8 cellular contexts compared by ENCODE assay signal in genomic region chr1:204493882-204494280, GRCh38. TPM values are rescaled to one million over a fixed set of nuclear protein-coding genes. Genes with fewer than 3 reads are reported as not detected.
A peak's percentile ranks its signal among the peaks of the same experiment; 100 is the strongest.
DNase-seq lines count a peak whose midpoint lies in the region; ATAC-seq and TF ChIP-seq lines count a peak whose summit lies in the region.

No MANE protein-coding gene starts in this region.

- CTCF ChIA-PET in activated B cell treated with CpG ODN at 0.5 μM for 24 hours (lab: Charles Lee), result interaction anchor here (1.0 to 19.8 kb wide), 10 partner anchors 9 to 96 kb away, joined by 3 to 1006 read pairs (median 6); no protein-coding TSS in a partner anchor

- peaks cover 28% of the 10 kb centered on the region for H3K36me3 Mint-ChIP-seq in activated B cell treated with CpG ODN at 0.5 μM for 24 hours (ENCODE audit: low read depth)
- no peaks in the 10 kb centered on the region for H3K36me3 Mint-ChIP-seq in stimulated activated naive CD8-positive, alpha-beta T cell treated with anti-CD3 and anti-CD28 coated beads, Interleukin-15, Interleukin-2, amounts not matched to agents 100 ng/mL and 50 ng/mL, for 24 hours (ENCODE audit: low read depth)

- peak overlapping the region; percentile 94 for H3K27ac Mint-ChIP-seq in activated B cell treated with CpG ODN at 0.5 μM for 24 hours
- peak overlapping the region; percentile 81 for H3K27ac Mint-ChIP-seq in stimulated activated naive CD8-positive, alpha-beta T cell treated with anti-CD3 and anti-CD28 coated beads, Interleukin-15, Interleukin-2, amounts not matched to agents 100 ng/mL and 50 ng/mL, for 24 hours

- H3K4me1 Mint-ChIP-seq in activated B cell treated with CpG ODN at 0.5 μM for 24 hours, result peaks cover 79% of the 10 kb centered on the region
- H3K4me1 Mint-ChIP-seq in stimulated activated naive CD8-positive, alpha-beta T cell treated with anti-CD3 and anti-CD28 coated beads, Interleukin-15, Interleukin-2, amounts not matched to agents 100 ng/mL and 50 ng/mL, for 24 hours (ENCODE audit: low read depth), result peaks cover 60% of the 10 kb centered on the region

- POLR2A ChIA-PET in activated B cell treated with CpG ODN at 0.5 μM for 24 hours (lab: Charles Lee), result interaction anchor here (0.7 to 10.0 kb wide), 17 partner anchors 9 to 82 kb away, joined by 3 to 413 read pairs (median 14); partner anchors contain the start of genes MDM4 and PPP1R15B

- H3K9me3 Mint-ChIP-seq in activated B cell treated with CpG ODN at 0.5 μM for 24 hours, result no peaks in the 10 kb centered on the region
- H3K9me3 Mint-ChIP-seq in stimulated activated naive CD8-positive, alpha-beta T cell treated with anti-CD3 and anti-CD28 coated beads, Interleukin-15, Interleukin-2, amounts not matched to agents 100 ng/mL and 50 ng/mL, for 24 hours, result no peaks in the 10 kb centered on the region

- intact Hi-C loops in activated B cell treated with CpG ODN at 0.5 μM for 24 hours (cut with micrococcal nuclease), result loop anchor here (1.0 kb wide), 4 partner anchors 13 to 46 kb away; no protein-coding TSS in a partner anchor

- DNase-seq in activated T-cell treated with anti-CD3 and anti-CD28 coated beads for 48 hours (ENCODE audit: low read depth) (peak; percentile 42), activated T-cell treated with anti-CD3 and anti-CD28 coated beads for 4 hours (no peak), NCI-H2029 treated with DMSO at 0.1 percent for 48 hours (lab: John Stamatoyannopoulos, UW) (peak; percentile 53), activated B cell treated with CpG ODN at 0.5 μM for 24 hours (no peak), lung microvascular endothelial cell (ENCODE audit: low read depth in 2 of 2) (peak; percentile 49 to 69)
- peak; percentile 42 for DNase-seq in effector CD4-positive, alpha-beta T cell

- peak overlapping the region; percentile 97 for H3K4me3 Mint-ChIP-seq in activated B cell treated with CpG ODN at 0.5 μM for 24 hours
- H3K4me3 Mint-ChIP-seq in stimulated activated naive CD8-positive, alpha-beta T cell treated with anti-CD3 and anti-CD28 coated beads, Interleukin-15, Interleukin-2, amounts not matched to agents 100 ng/mL and 50 ng/mL, for 24 hours, result peak overlapping the region; percentile 90

- peak; percentile 27 for ATAC-seq in HG02870 (IDR thresholded peaks at IDR 0.05; ENCODE audit: unreplicated experiment)
- ATAC-seq in activated B cell treated with CpG ODN at 0.5 μM for 24 hours (ENCODE audit: low read depth), result peak; percentile 38

- no peaks in the 10 kb centered on the region for H3K27me3 Mint-ChIP-seq in activated B cell treated with CpG ODN at 0.5 μM for 24 hours
- no peaks in the 10 kb centered on the region for H3K27me3 Mint-ChIP-seq in stimulated activated naive CD8-positive, alpha-beta T cell treated with anti-CD3 and anti-CD28 coated beads, Interleukin-15, Interleukin-2, amounts not matched to agents 100 ng/mL and 50 ng/mL, for 24 hours

- no peak for TF ChIP-seq CTCF in activated B cell treated with CpG ODN at 0.5 μM for 24 hours (IDR thresholded peaks at IDR 0.05)

RNA-seq across cellular contexts. Expression of gene PIK3C2B, which starts 0.7 kb away (rescaled TPM):
- total RNA-seq in activated B cell treated with CpG ODN at 0.5 μM for 24 hours (127 and 151 TPM in 2 replicates), lung microvascular endothelial cell (10.7 and 15.5 TPM in 2 replicates)

RNA-seq across cellular contexts. Expression of gene MDM4, which starts 22.3 kb away (rescaled TPM):
- total RNA-seq in activated B cell treated with CpG ODN at 0.5 μM for 24 hours (221 and 264 TPM in 2 replicates), lung microvascular endothelial cell (7.0 and 15.9 TPM in 2 replicates)

Comparison
In these comparisons a context has a peak if more than half of its experiments do, and no peak if none do; other contexts are left out.
1. DNase-seq: peak in activated T-cell treated with anti-CD3 and anti-CD28 coated beads for 48 hours (single experiment), NCI-H2029 treated with DMSO at 0.1 percent for 48 hours (single experiment), effector CD4-positive, alpha-beta T cell (single experiment) and lung microvascular endothelial cell (2 of 2); none in activated T-cell treated with anti-CD3 and anti-CD28 coated beads for 4 hours (single experiment) and activated B cell treated with CpG ODN at 0.5 μM for 24 hours (single experiment).
2. RNA of gene MDM4, which starts 22.3 kb away (total RNA-seq): 221 to 264 TPM in activated B cell treated with CpG ODN at 0.5 μM for 24 hours; 7.0 to 15.9 TPM in lung microvascular endothelial cell; every median in the first group is over 10 times any median in the second.